ENCODE assay signal across 8 cellular contexts in the genomic region with DNA sequence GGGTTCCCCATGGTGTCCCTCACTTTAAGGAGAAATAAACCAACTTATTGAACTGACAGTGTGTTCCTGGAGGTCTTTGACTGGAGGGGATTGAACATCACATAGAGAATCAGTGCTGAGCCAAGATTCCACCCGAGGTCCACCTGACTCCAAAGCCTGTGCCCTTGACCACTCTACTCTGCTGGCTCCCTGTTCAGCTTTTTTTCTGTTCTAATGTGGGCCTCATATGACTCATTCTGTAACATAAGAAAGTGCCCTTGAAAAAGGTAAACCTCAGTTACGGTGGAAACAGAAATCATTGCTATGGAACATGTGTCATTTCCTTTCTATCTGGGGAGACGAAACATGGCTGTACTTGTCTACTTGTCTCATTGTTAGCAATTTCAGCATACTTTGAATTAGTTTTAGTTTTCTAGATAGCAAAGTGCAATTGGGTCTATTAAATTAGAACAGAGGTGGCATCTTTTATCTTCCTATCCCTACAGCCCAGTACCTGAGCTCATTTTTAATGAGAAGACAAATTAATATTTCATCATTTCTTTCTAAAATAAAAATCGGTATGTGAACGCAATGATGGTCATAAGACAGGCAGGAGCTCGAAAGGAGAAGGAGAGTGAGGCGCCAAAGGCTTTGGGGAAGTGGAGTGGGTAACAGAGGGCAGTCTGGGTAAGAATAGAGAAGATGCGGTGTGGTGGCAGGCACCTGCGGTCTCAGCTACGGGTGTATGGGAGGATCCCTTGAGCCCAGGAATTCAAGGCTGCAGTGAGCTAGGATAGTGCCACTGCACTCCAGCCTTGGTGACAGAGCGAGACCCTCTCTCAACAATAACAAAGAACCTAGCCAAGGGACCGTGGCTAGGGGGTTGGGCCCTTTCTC. TPM values are rescaled to one million over a fixed set of nuclear protein-coding genes. Genes with fewer than 3 reads are reported as not detected.
A peak's percentile ranks its signal among the peaks of the same experiment; 100 is the strongest.
DNase-seq lines count a peak whose midpoint lies in the region; ATAC-seq and TF ChIP-seq lines count a peak whose summit lies in the region.

No MANE protein-coding gene starts in this region.

- H3K36me3 ChIP-seq in ovary (no peaks in the 10 kb centered on the region), suprapubic skin (no peaks in the 10 kb centered on the region)

- H3K27me3 Mint-ChIP-seq in memory B cell, result peaks cover 20% of the 10 kb centered on the region

- H3K27ac ChIP-seq in ovary (peak overlapping the region in 1 of 2 donors; percentile 98), suprapubic skin (no peak overlapping the region)

- H3K4me3 ChIP-seq in ovary (no peak overlapping the region), suprapubic skin (no peak overlapping the region)

- peaks cover 4 to 5% of the 10 kb centered on the region in 2 donors for H3K36me3 Mint-ChIP-seq in activated naive CD4-positive, alpha-beta T cell treated with anti-CD3 and anti-CD28 coated beads, Interleukin-2, amount 50 U/mL, for 72 hours
- no peaks in the 10 kb centered on the region for H3K36me3 Mint-ChIP-seq in memory B cell

- DNase-seq in GM10266 (ENCODE audit: extremely low spot score) (peak; percentile 82), memory B cell (ENCODE audit: low spot score in 2 of 2) (peak in 1 of 2 donors; percentile 26), ovary (no peak), iPS-NIHi7 (ENCODE audit: extremely low spot score) (no peak), suprapubic skin (ENCODE audit: low spot score in 2 of 2) (no peak)
- DNase-seq in activated naive CD4-positive, alpha-beta T cell treated with anti-CD3 and anti-CD28 coated beads, Interleukin-2, amount 50 U/mL, for 72 hours (ENCODE audit: low spot score in 2 of 2), result peak in 1 of 2 donors; percentile 29

- H3K4me1 Mint-ChIP-seq in memory B cell, result peaks cover 12% of the 10 kb centered on the region

- H3K4me1 ChIP-seq in ovary (ENCODE audit: insufficient read depth), result no peaks in the 10 kb centered on the region
- peaks cover 21% of the 10 kb centered on the region for H3K4me1 ChIP-seq in suprapubic skin

- peak overlapping the region; percentile 87 to 92 for H3K27ac Mint-ChIP-seq in activated naive CD4-positive, alpha-beta T cell treated with anti-CD3 and anti-CD28 coated beads, Interleukin-2, amount 50 U/mL, for 72 hours
- no peak overlapping the region for H3K27ac Mint-ChIP-seq in memory B cell

- H3K9me3 ChIP-seq in ovary, result no peaks in the 10 kb centered on the region
- H3K9me3 ChIP-seq in suprapubic skin, result no peaks in the 10 kb centered on the region

- H3K27me3 ChIP-seq in ovary, result no peaks in the 10 kb centered on the region
- H3K27me3 ChIP-seq in suprapubic skin, result peaks cover 16% of the 10 kb centered on the region

- ATAC-seq in GM21526 (IDR thresholded peaks at IDR 0.05; ENCODE audit: low FRiP score, unreplicated experiment), result peak; percentile 52
- peak; percentile 67 for ATAC-seq in HG03571 (IDR thresholded peaks at IDR 0.05; ENCODE audit: unreplicated experiment)
- ATAC-seq in activated naive CD4-positive, alpha-beta T cell treated with anti-CD3 and anti-CD28 coated beads, Interleukin-2, amount 50 U/mL, for 72 hours, result peak; percentile 83 to 88
- peak; percentile 67 for ATAC-seq in memory B cell (ENCODE audit: low read depth)

- WGBS in ovary, 3 donors, result 83 to 87% (median 84%) methylated on average over 12 of the region's 12 CpGs
- 83% methylated on average over 12 of the region's 12 CpGs for WGBS in suprapubic skin

- peaks cover 0 to 3% of the 10 kb centered on the region in 2 donors for H3K9me3 Mint-ChIP-seq in activated naive CD4-positive, alpha-beta T cell treated with anti-CD3 and anti-CD28 coated beads, Interleukin-2, amount 50 U/mL, for 72 hours
- no peaks in the 10 kb centered on the region for H3K9me3 Mint-ChIP-seq in memory B cell

- H3K4me3 Mint-ChIP-seq in memory B cell, result peak overlapping the region; percentile 92

- no peak for TF ChIP-seq POLR2A in ovary (IDR thresholded peaks at IDR 0.05)
- TF ChIP-seq POLR2A in suprapubic skin (IDR thresholded peaks at IDR 0.05), result no peak

- TF ChIP-seq CTCF in GM10266 (IDR thresholded peaks at IDR 0.05; ENCODE audit: control insufficient read depth, insufficient read depth, low read depth, missing control alignments) (no peak), ovary (IDR thresholded peaks at IDR 0.05) (no peak), suprapubic skin (IDR thresholded peaks at IDR 0.05) (no peak)

- TF ChIP-seq EP300 in ovary (IDR thresholded peaks at IDR 0.05) (no peak), suprapubic skin (IDR thresholded peaks at IDR 0.05) (no peak)

- intact Hi-C loops in ovary (cut with DNase I), result no loop called here

RNA-seq across cellular contexts. Expression of a gene that starts 1.5 kb away (rescaled TPM):
- total RNA-seq in activated naive CD4-positive, alpha-beta T cell treated with anti-CD3 and anti-CD28 coated beads, Interleukin-2, amount 50 U/mL, for 72 hours, result 1 to 10 TPM; 3.2 to 6.0 TPM
- 10 to 100 TPM; 14.3 to 37.0 (median 31.2) TPM for total RNA-seq in ovary
- 10 to 100 TPM; 20.3 to 29.2 TPM for polyA plus RNA-seq in ovary
- 1 to 10 TPM; 1.4 to 7.2 (median 2.5) TPM for total RNA-seq in suprapubic skin
